Comparison of ENCODE assay signal across 8 cellular contexts in genomic region chr4:1172228-1172851, GRCh38. TPM values are rescaled to one million over a fixed set of nuclear protein-coding genes. Genes with fewer than 3 reads are reported as not detected.
A peak's percentile ranks its signal among the peaks of the same experiment; 100 is the strongest.
DNase-seq lines count a peak whose midpoint lies in the region; ATAC-seq and TF ChIP-seq lines count a peak whose summit lies in the region.

SPON2 (minus strand) TSS chr4:1172583.

- no peak within 1 kb of the TSS for H3K27ac Mint-ChIP-seq in H9

- H2BK20ac ChIP-seq in H9 (ENCODE audit: low read depth, low read length, poor library complexity, severe bottlenecking): no peak within 1 kb of the TSS

- peak within 1 kb of the TSS; percentile 30 for H3K4me2 ChIP-seq in H9 (ENCODE audit: insufficient read depth, insufficient read length, low read length)

- no peak for TF ChIP-seq EP300 in sigmoid colon (IDR thresholded peaks at IDR 0.05)

- peak within 1 kb of the TSS; percentile 8 to 74; a peak in 4 of 5 replicates for H3K4me3 Mint-ChIP-seq in H9

- WGBS in H9 (ENCODE audit: extremely low coverage, insufficient read length, low lambda C conversion rate): no CpG with 5 or more reads among the region's 54 CpGs
- 3 to 6% methylated on average over 54 of the region's 54 CpGs for WGBS in sigmoid colon, 2 donors

- no peak within 1 kb of the TSS for H3K56ac ChIP-seq in H9 (ENCODE audit: insufficient read length, low read depth, low read length)

- DNase-seq in H9 (peak; percentile 56), amniotic epithelial cell (ENCODE audit: low read depth) (peak; percentile 83), sigmoid colon (peak; percentile 79), HPDE6-E6E7 (ENCODE audit: extremely low spot score) (no peak)
- DNase-seq in stimulated activated CD4-positive, alpha-beta T cell treated with anti-CD3 and anti-CD28 coated beads, Interleukin-4, amount 100 ng/mL, for 4 hours: no peak
- DNase-seq in activated naive CD4-positive, alpha-beta T cell treated with Interleukin-2 at 50 U/mL for 16 hours: no peak

- TF ChIP-seq POLR2A in sigmoid colon (IDR thresholded peaks at IDR 0.05): no peak

- H4K91ac ChIP-seq in H9 (ENCODE audit: insufficient read length, low read depth, low read length): no peak within 1 kb of the TSS

- TF ChIP-seq CTCF in H9 (conservative IDR thresholded peaks at IDR 0.05) (no peak), sigmoid colon (IDR thresholded peaks at IDR 0.05) (no peak)

- no peak for ATAC-seq in GM18502 (IDR thresholded peaks at IDR 0.05; ENCODE audit: poor library complexity, unreplicated experiment)

- no peak within 1 kb of the TSS for H3K27ac ChIP-seq in H9 (ENCODE audit: insufficient read length, low read depth, low read length)
- H3K27ac ChIP-seq in sigmoid colon: peak within 1 kb of the TSS; percentile 61 to 79 (median 70)

- H3K4me1 Mint-ChIP-seq in H9: peaks cover 0 to 5% of the 10 kb centered on the region in 2 experiments; a peak in 1 of 4 replicates

- H3K23me2 ChIP-seq in H9 (ENCODE audit: insufficient read length, low read depth, low read length, poor library complexity, severe bottlenecking): peaks cover 11% of the 10 kb centered on the region

- no peak within 1 kb of the TSS for H3K4ac ChIP-seq in H9 (ENCODE audit: low read depth, low read length)

- no peaks in the 10 kb centered on the region for H3K36me3 ChIP-seq in sigmoid colon

- H3K4me1 ChIP-seq in H9 (ENCODE audit: insufficient read depth, low read length) (no peaks in the 10 kb centered on the region), sigmoid colon (peaks cover 2 to 66% (median 43%) of the 10 kb centered on the region in 4 donors)

- no peak within 1 kb of the TSS for H4K5ac ChIP-seq in H9 (ENCODE audit: insufficient read length, low read depth, low read length)

- H2AFZ ChIP-seq in H9 (ENCODE audit: low read length): no peak within 1 kb of the TSS

- H2BK5ac ChIP-seq in H9 (ENCODE audit: insufficient read length, low read length): no peak within 1 kb of the TSS

- no peak within 1 kb of the TSS; the same call in 1 of the 2 replicates for H3K14ac ChIP-seq in H9 (ENCODE audit: insufficient read depth, low read length)

- H3K36me3 Mint-ChIP-seq in H9 (ENCODE audit: insufficient read depth in 1 of 3, low read depth in 3 of 3): no peaks in the 10 kb centered on the region

- no peak within 1 kb of the TSS for H2AK5ac ChIP-seq in H9 (ENCODE audit: insufficient read length, low read length)

- H3K9me3 ChIP-seq in H9 (ENCODE audit: control insufficient read depth, low read depth, low read length) (no peaks in the 10 kb centered on the region), iPS-18c (ENCODE audit: control insufficient read depth, insufficient read depth, low read length) (peaks cover 2% of the 10 kb centered on the region), sigmoid colon (no peaks in the 10 kb centered on the region)

- H4K20me1 ChIP-seq in H9 (ENCODE audit: control insufficient read depth, insufficient read depth, insufficient read length): no peaks in the 10 kb centered on the region

- H3T11ph ChIP-seq in H9 (ENCODE audit: low read length): no peak within 1 kb of the TSS

- H4K8ac ChIP-seq in H9 (replicated peaks; ENCODE audit: insufficient read length, low read depth, low read length): no peak within 1 kb of the TSS

- H3K23ac ChIP-seq in H9 (ENCODE audit: insufficient read length, low read depth, low read length): no peak within 1 kb of the TSS

- intact Hi-C loops in sigmoid colon (cut with DNase I): no loop called here

- H3K4me3 ChIP-seq in iPS-18c (ENCODE audit: insufficient read depth, low read depth, low read length) (peak within 1 kb of the TSS; percentile 44; the same call in 1 of the 2 replicates), sigmoid colon (peak within 1 kb of the TSS; percentile 32 to 53 (median 42))

- no peaks in the 10 kb centered on the region for H3K79me2 ChIP-seq in H9 (ENCODE audit: insufficient read depth, low read length)

- no peak within 1 kb of the TSS for H3K18ac ChIP-seq in H9 (ENCODE audit: insufficient read length, low read depth, low read length)

- no peaks in the 10 kb centered on the region for H3K79me1 ChIP-seq in H9 (ENCODE audit: insufficient read depth, low read depth, low read length, poor library complexity, severe bottlenecking)

- no peak within 1 kb of the TSS for H2BK120ac ChIP-seq in H9 (ENCODE audit: low read depth, low read length, poor library complexity, severe bottlenecking)

- H3K27me3 ChIP-seq in H9 (ENCODE audit: insufficient read depth, low read length) (peaks cover 48% of the 10 kb centered on the region; the same call in 1 of the 2 replicates), sigmoid colon (peaks cover 23 to 33% (median 28%) of the 10 kb centered on the region in 3 donors)

- H3K27me3 Mint-ChIP-seq in H9 (ENCODE audit: low read depth): peaks cover 91% of the 10 kb centered on the region

- no peak within 1 kb of the TSS for H2BK15ac ChIP-seq in H9 (ENCODE audit: low read depth, low read length)

- no peak within 1 kb of the TSS for H3K9ac ChIP-seq in H9 (ENCODE audit: extremely low read depth, insufficient read length, low read length)

- no peak within 1 kb of the TSS for H2BK12ac ChIP-seq in H9 (ENCODE audit: insufficient read length, low read depth, low read length)

- H3K9me3 Mint-ChIP-seq in H9: no peaks in the 10 kb centered on the region; a peak in 1 of 5 replicates

RNA-seq across cellular contexts. Expression of gene SPON2, which starts in this region (rescaled TPM):
- total RNA-seq in H9 (2021): 1.7 and 2.3 TPM in 2 replicates
- total RNA-seq in sigmoid colon: 100 to 1,000 TPM in 1 of 4 donors, 10 to 100 TPM in 3; 33.6 to 165 (median 79.8) TPM
- polyA plus RNA-seq in sigmoid colon: 10 to 100 TPM in 2 of 3 donors, 1 to 10 TPM in 1; 8.6 to 33.6 (median 25.2) TPM

Comparison
In these comparisons a context has a peak if more than half of its experiments do, and no peak if none do; other contexts are left out.
1. RNA of gene SPON2 (total RNA-seq): 33.6 to 165 TPM in sigmoid colon; 1.7 to 2.3 TPM in H9; every median in the first group is over 10 times any median in the second.
2. DNase-seq: peak in H9 (single experiment), amniotic epithelial cell (single experiment) and sigmoid colon (single experiment); none in HPDE6-E6E7 (single experiment), stimulated activated CD4-positive, alpha-beta T cell treated with anti-CD3 and anti-CD28 coated beads, Interleukin-4, amount 100 ng/mL, for 4 hours (0 of 2) and activated naive CD4-positive, alpha-beta T cell treated with Interleukin-2 at 50 U/mL for 16 hours (single experiment).